In genomic region chr17:48110722-48111121, GRCh38 we compare ENCODE assay signal across 16 cellular contexts. TPM values are rescaled to one million over a fixed set of nuclear protein-coding genes. Genes with fewer than 3 reads are reported as not detected.
DNase-seq lines count a peak whose midpoint lies in the region; FAIRE-seq and TF ChIP-seq lines count a peak whose summit lies in the region.
"Had no signal": no experiment of that assay in that cellular context is flagged by ENCODE, and none has a peak within 500 bp of the region (broad histone marks: within the 10 kb centered on the region; RNA-seq: fewer than 3 reads in every experiment).

No MANE protein-coding gene starts in this region.

- H3K4me3 ChIP-seq in HL-60 (replicated peaks; ENCODE audit: insufficient read depth, low read length), result 0 out of 2 replicates have a peak overlapping the region, but pooled peaks have one; percentile 8
- no peak overlapping the region for H3K4me3 ChIP-seq in astrocyte (ENCODE audit: insufficient read depth, low read depth, low read length)
- peak overlapping the region; percentile 26 to 96 for H3K4me3 ChIP-seq in neutrophil (ENCODE audit: low read depth in 1 of 2, low read length in 1 of 2)

- DNase-seq in activated CD4-positive, alpha-beta memory T cell treated with anti-CD3 and anti-CD28 coated beads for 36 hours, result no peak
- no peak for DNase-seq in activated CD4-positive, alpha-beta memory T cell treated with anti-CD3 and anti-CD28 coated beads, Interleukin-2, amount 10 ng/mL, durations not matched to agents 7 days and 5 days
- no peak for DNase-seq in HL-60 (ENCODE audit: low read depth in 1 of 2, low spot score in 1 of 2)
- no peak for DNase-seq in astrocyte (ENCODE audit: low read depth)
- no peak for DNase-seq in RKO (ENCODE audit: low spot score)
- DNase-seq in effector CD4-positive, alpha-beta T cell, result no peak
- DNase-seq in activated CD4-positive, CD25-positive, alpha-beta regulatory T cell (lab: John Stamatoyannopoulos, UW), result no peak
- DNase-seq: ACHN; effector memory CD4-positive, alpha-beta T cell; left ventricle myocardium superior; NCI-H1105 treated with DMSO at 0.1 percent for 48 hours; NCI-H2227 treated with DMSO at 0.1 percent for 48 hours; stimulated activated naive CD4-positive, alpha-beta T cell treated with Interleukin-2 at 50 U/mL for 16 hours had no signal

- H3K36me3 Mint-ChIP-seq in activated CD4-positive, alpha-beta memory T cell treated with anti-CD3 and anti-CD28 coated beads for 36 hours, result peaks cover 15% of the 10 kb centered on the region
- peaks cover 23% of the 10 kb centered on the region for H3K36me3 Mint-ChIP-seq in activated CD4-positive, alpha-beta memory T cell treated with anti-CD3 and anti-CD28 coated beads, Interleukin-2, amount 10 ng/mL, durations not matched to agents 7 days and 5 days (ENCODE audit: low read depth)
- peaks cover 5% of the 10 kb centered on the region for H3K36me3 Mint-ChIP-seq in astrocyte (ENCODE audit: low read depth, unreplicated experiment)

- no peak overlapping the region for H2AFZ ChIP-seq in astrocyte (ENCODE audit: low read depth, low read length)

- no peak overlapping the region for H3K9ac ChIP-seq in astrocyte (ENCODE audit: low read length)

- H3K9me3 Mint-ChIP-seq in activated CD4-positive, alpha-beta memory T cell treated with anti-CD3 and anti-CD28 coated beads for 36 hours, result no peaks in the 10 kb centered on the region
- H3K9me3 Mint-ChIP-seq in activated CD4-positive, alpha-beta memory T cell treated with anti-CD3 and anti-CD28 coated beads, Interleukin-2, amount 10 ng/mL, durations not matched to agents 7 days and 5 days, result no peaks in the 10 kb centered on the region
- H3K9me3 Mint-ChIP-seq in astrocyte (ENCODE audit: unreplicated experiment), result no peaks in the 10 kb centered on the region
- H3K9me3 Mint-ChIP-seq: activated T-helper 1 cell treated with anti-CD3 and anti-CD28 coated beads, Interleukin-12 subunit alpha, Interleukin-12 subunit beta, Interleukin-2, Interleukin-4 antibody, amounts not matched to agents 30 ng/mL and 10 ng/mL and 1 ng/mL, durations not matched to agents 14 hours and 24 hours and 36 hours had no signal

- no peak for FAIRE-seq in astrocyte (lab: Jason Lieb, UNC)

- H3K9me3 ChIP-seq in astrocyte (ENCODE audit: insufficient read depth, low read depth, low read length), result no peaks in the 10 kb centered on the region
- no peaks in the 10 kb centered on the region for H3K9me3 ChIP-seq in neutrophil

- intact Hi-C loops in activated CD4-positive, alpha-beta memory T cell treated with anti-CD3 and anti-CD28 coated beads for 36 hours (cut with micrococcal nuclease), result no loop called here

- H3K36me3 ChIP-seq in astrocyte (ENCODE audit: insufficient read depth, low read length) (no peaks in the 10 kb centered on the region), neutrophil (peaks cover 14% of the 10 kb centered on the region)

- H3K27ac Mint-ChIP-seq in activated CD4-positive, alpha-beta memory T cell treated with anti-CD3 and anti-CD28 coated beads for 36 hours, result peak overlapping the region; percentile 83
- no peak overlapping the region for H3K27ac Mint-ChIP-seq in activated CD4-positive, alpha-beta memory T cell treated with anti-CD3 and anti-CD28 coated beads, Interleukin-2, amount 10 ng/mL, durations not matched to agents 7 days and 5 days
- H3K27ac Mint-ChIP-seq in astrocyte (ENCODE audit: unreplicated experiment), result peak overlapping the region; percentile 34
- H3K27ac Mint-ChIP-seq: activated T-helper 1 cell treated with anti-CD3 and anti-CD28 coated beads, Interleukin-12 subunit alpha, Interleukin-12 subunit beta, Interleukin-2, Interleukin-4 antibody, amounts not matched to agents 30 ng/mL and 10 ng/mL and 1 ng/mL, durations not matched to agents 14 hours and 24 hours and 36 hours had no signal

- H3K4me2 ChIP-seq in astrocyte (ENCODE audit: low read length), result no peak overlapping the region

- peaks cover 52% of the 10 kb centered on the region for H3K79me2 ChIP-seq in astrocyte (ENCODE audit: insufficient read depth, low read length)

- H3K27me3 ChIP-seq in HL-60 (ENCODE audit: insufficient read depth, poor library complexity, severe bottlenecking), result no peaks in the 10 kb centered on the region
- no peaks in the 10 kb centered on the region for H3K27me3 ChIP-seq in astrocyte (ENCODE audit: insufficient read depth, low read length)
- no peaks in the 10 kb centered on the region for H3K27me3 ChIP-seq in neutrophil

- H4K20me1 ChIP-seq in astrocyte (ENCODE audit: insufficient read depth, low read length), result peaks cover 33% of the 10 kb centered on the region

- H3K4me1 ChIP-seq in astrocyte (ENCODE audit: insufficient read depth, low read length), result peaks cover 8% of the 10 kb centered on the region
- H3K4me1 ChIP-seq in neutrophil (ENCODE audit: control insufficient read depth in 1 of 2, insufficient read depth in 1 of 2, low read depth in 1 of 2, low read length in 1 of 2), result peaks cover 80 to 85% of the 10 kb centered on the region in 2 experiments

- H3K4me3 Mint-ChIP-seq in activated CD4-positive, alpha-beta memory T cell treated with anti-CD3 and anti-CD28 coated beads for 36 hours, result no peak overlapping the region
- H3K4me3 Mint-ChIP-seq in activated CD4-positive, alpha-beta memory T cell treated with anti-CD3 and anti-CD28 coated beads, Interleukin-2, amount 10 ng/mL, durations not matched to agents 7 days and 5 days, result no peak overlapping the region
- H3K4me3 Mint-ChIP-seq in astrocyte (ENCODE audit: unreplicated experiment), result no peak overlapping the region

- H3K27me3 Mint-ChIP-seq in activated CD4-positive, alpha-beta memory T cell treated with anti-CD3 and anti-CD28 coated beads for 36 hours, result no peaks in the 10 kb centered on the region
- H3K27me3 Mint-ChIP-seq in activated CD4-positive, alpha-beta memory T cell treated with anti-CD3 and anti-CD28 coated beads, Interleukin-2, amount 10 ng/mL, durations not matched to agents 7 days and 5 days, result no peaks in the 10 kb centered on the region
- H3K27me3 Mint-ChIP-seq in astrocyte (ENCODE audit: low read depth, unreplicated experiment), result no peaks in the 10 kb centered on the region

- POLR2A ChIA-PET in activated CD4-positive, alpha-beta memory T cell treated with anti-CD3 and anti-CD28 coated beads for 36 hours (lab: Charles Lee), result no interaction called here
- POLR2A ChIA-PET in activated CD4-positive, alpha-beta memory T cell treated with anti-CD3 and anti-CD28 coated beads, Interleukin-2, amount 10 ng/mL, durations not matched to agents 7 days and 5 days (lab: Charles Lee), result no interaction called here

- H3K4me1 Mint-ChIP-seq in activated CD4-positive, alpha-beta memory T cell treated with anti-CD3 and anti-CD28 coated beads for 36 hours (ENCODE audit: low read depth), result peaks cover 58% of the 10 kb centered on the region
- H3K4me1 Mint-ChIP-seq in activated CD4-positive, alpha-beta memory T cell treated with anti-CD3 and anti-CD28 coated beads, Interleukin-2, amount 10 ng/mL, durations not matched to agents 7 days and 5 days, result peaks cover 61% of the 10 kb centered on the region
- peaks cover 9% of the 10 kb centered on the region for H3K4me1 Mint-ChIP-seq in astrocyte (ENCODE audit: low read depth, unreplicated experiment)

- CTCF ChIA-PET in activated CD4-positive, alpha-beta memory T cell treated with anti-CD3 and anti-CD28 coated beads for 36 hours (lab: Charles Lee), result interaction anchor here (0.7 to 2.9 kb wide), 2 partner anchors 31 to 50 kb away, joined by 3 to 12 read pairs; no protein-coding TSS in a partner anchor
- CTCF ChIA-PET in activated CD4-positive, alpha-beta memory T cell treated with anti-CD3 and anti-CD28 coated beads, Interleukin-2, amount 10 ng/mL, durations not matched to agents 7 days and 5 days (lab: Charles Lee), result interaction anchor here (0.6 to 1.5 kb wide), 3 partner anchors 37 to 186 kb away, joined by 3 to 4 read pairs (median 3); no protein-coding TSS in a partner anchor

- TF ChIP-seq CTCF in HL-60 (IDR thresholded peaks at IDR 0.05; ENCODE audit: insufficient read depth, low read length) (no peak), astrocyte (IDR thresholded peaks at IDR 0.05; ENCODE audit: insufficient read depth, low read depth, low read length) (no peak), neutrophil (IDR thresholded peaks at IDR 0.05) (no peak)

- H3K27ac ChIP-seq in HL-60 (replicated peaks) (peak overlapping the region; percentile 78), astrocyte (ENCODE audit: low read depth, low read length) (no peak overlapping the region), neutrophil (peak overlapping the region; percentile 96)
- H3K27ac ChIP-seq: VCaP had no signal

RNA-seq across cellular contexts. Expression of gene SNX11, which starts 3.2 kb away (rescaled TPM):
- 10 to 100 TPM; 19.7 to 21.7 TPM for total RNA-seq in activated CD4-positive, alpha-beta memory T cell treated with anti-CD3 and anti-CD28 coated beads for 36 hours
- 10 to 100 TPM; 22.6 to 22.8 TPM for total RNA-seq in activated CD4-positive, alpha-beta memory T cell treated with anti-CD3 and anti-CD28 coated beads, Interleukin-2, amount 10 ng/mL, durations not matched to agents 7 days and 5 days
- 30.4 and 33.3 TPM in 2 replicates for total RNA-seq in astrocyte

RNA-seq across cellular contexts. Expression of gene CBX1, which starts 9.4 kb away (rescaled TPM):
- 10 to 100 TPM; 55.3 to 56.7 TPM for total RNA-seq in activated CD4-positive, alpha-beta memory T cell treated with anti-CD3 and anti-CD28 coated beads for 36 hours
- total RNA-seq in activated CD4-positive, alpha-beta memory T cell treated with anti-CD3 and anti-CD28 coated beads, Interleukin-2, amount 10 ng/mL, durations not matched to agents 7 days and 5 days, result 10 to 100 TPM; 48.3 to 50.8 TPM
- 62.8 and 69.3 TPM in 2 replicates for total RNA-seq in astrocyte
